Comparison of ENCODE assay signal across 1 cellular context in the genomic region with DNA sequence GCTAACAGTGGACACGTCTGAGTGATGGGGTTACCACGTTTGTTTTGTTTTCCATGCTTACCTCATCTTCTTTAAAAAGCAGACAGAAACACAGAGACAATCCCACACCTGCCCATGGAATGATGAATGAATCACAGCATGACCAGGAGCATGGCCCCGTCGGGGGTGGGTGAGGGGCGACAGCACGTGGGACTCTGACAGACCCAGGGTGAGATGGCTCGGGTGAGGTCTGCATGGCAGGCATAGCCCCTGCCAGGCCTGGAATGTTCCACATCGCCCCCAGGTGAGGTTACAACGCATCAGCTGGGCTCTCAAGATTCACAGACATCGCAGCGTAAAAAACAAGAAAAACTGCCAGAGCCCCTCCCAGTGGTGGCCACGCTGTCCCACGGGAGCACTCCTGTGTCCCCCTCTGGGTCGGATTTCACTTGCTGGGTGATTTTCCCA.
TF ChIP-seq lines count a peak whose summit lies in the region.

No MANE protein-coding gene starts in this region.

TF ChIP-seq in HCT116, 20 proteins besides CTCF, POLR2A, EP300 and RAD21 (continued from another document):
- TF ChIP-seq, protein P1, sequence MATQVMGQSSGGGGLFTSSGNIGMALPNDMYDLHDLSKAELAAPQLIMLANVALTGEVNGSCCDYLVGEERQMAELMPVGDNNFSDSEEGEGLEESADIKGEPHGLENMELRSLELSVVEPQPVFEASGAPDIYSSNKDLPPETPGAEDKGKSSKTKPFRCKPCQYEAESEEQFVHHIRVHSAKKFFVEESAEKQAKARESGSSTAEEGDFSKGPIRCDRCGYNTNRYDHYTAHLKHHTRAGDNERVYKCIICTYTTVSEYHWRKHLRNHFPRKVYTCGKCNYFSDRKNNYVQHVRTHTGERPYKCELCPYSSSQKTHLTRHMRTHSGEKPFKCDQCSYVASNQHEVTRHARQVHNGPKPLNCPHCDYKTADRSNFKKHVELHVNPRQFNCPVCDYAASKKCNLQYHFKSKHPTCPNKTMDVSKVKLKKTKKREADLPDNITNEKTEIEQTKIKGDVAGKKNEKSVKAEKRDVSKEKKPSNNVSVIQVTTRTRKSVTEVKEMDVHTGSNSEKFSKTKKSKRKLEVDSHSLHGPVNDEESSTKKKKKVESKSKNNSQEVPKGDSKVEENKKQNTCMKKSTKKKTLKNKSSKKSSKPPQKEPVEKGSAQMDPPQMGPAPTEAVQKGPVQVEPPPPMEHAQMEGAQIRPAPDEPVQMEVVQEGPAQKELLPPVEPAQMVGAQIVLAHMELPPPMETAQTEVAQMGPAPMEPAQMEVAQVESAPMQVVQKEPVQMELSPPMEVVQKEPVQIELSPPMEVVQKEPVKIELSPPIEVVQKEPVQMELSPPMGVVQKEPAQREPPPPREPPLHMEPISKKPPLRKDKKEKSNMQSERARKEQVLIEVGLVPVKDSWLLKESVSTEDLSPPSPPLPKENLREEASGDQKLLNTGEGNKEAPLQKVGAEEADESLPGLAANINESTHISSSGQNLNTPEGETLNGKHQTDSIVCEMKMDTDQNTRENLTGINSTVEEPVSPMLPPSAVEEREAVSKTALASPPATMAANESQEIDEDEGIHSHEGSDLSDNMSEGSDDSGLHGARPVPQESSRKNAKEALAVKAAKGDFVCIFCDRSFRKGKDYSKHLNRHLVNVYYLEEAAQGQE (IDR thresholded peaks at IDR 0.05; ENCODE audit: low read depth) = no peak
- TF ChIP-seq ZFX (IDR thresholded peaks at IDR 0.05) (no peak), EGR1 (IDR thresholded peaks at IDR 0.05; ENCODE audit: low read depth) (no peak), POLR2AphosphoS5 (IDR thresholded peaks at IDR 0.05; ENCODE audit: low read depth, low read length) (peak; percentile 25; the same call in 1 of the 2 replicates)
